Comparison of ENCODE assay signal across 15 cellular contexts in the genomic region with DNA sequence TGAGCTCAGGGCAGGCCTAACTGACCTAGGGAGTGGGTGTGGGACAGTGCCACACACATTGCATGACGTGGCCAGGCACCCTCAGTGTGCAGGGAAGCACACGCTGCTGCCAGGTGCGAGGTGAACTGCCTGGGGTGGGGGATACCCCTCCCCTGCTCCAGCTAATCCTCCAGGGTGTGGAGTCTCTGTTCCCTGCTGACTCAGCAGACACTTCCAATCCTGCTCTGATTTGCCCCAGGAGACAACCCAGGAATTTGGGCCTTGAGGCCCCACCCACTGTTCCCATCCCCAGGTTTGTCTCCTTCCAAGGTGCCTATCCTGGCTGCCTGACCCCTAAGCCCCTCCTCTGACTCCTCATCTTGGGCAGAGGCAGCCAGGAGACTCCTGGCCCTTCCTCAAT. TPM values are rescaled to one million over a fixed set of nuclear protein-coding genes. Genes with fewer than 3 reads are reported as not detected.
"Had no signal": no experiment of that assay in that cellular context is flagged by ENCODE, and none has a peak within 500 bp of the region (broad histone marks: within the 10 kb centered on the region; RNA-seq: fewer than 3 reads in every experiment).

No MANE protein-coding gene starts in this region.

- H3K36me3 Mint-ChIP-seq: activated CD8-positive, alpha-beta memory T cell treated with anti-CD3 and anti-CD28 coated beads, Interleukin-2, amount 10 ng/mL, durations not matched to agents 7 days and 5 days; activated naive CD8-positive, alpha-beta T cell treated with anti-CD3 and anti-CD28 coated beads, Interleukin-2, amount 10 ng/mL, durations not matched to agents 7 days and 5 days had no signal

- H3K27ac Mint-ChIP-seq: activated CD8-positive, alpha-beta memory T cell treated with anti-CD3 and anti-CD28 coated beads, Interleukin-2, amount 10 ng/mL, durations not matched to agents 7 days and 5 days; activated naive CD8-positive, alpha-beta T cell treated with anti-CD3 and anti-CD28 coated beads, Interleukin-2, amount 10 ng/mL, durations not matched to agents 7 days and 5 days; activated T-cell treated with anti-CD3 and anti-CD28 coated beads, Interleukin-2, amount 50 U/mL, for 24 hours had no signal

- H3K9ac ChIP-seq: parathyroid adenoma had no signal

- H3K4me1 ChIP-seq: parathyroid adenoma, uterus had no signal

- H3K9me3 ChIP-seq: heart right ventricle, uterus had no signal

- ATAC-seq: activated CD8-positive, alpha-beta memory T cell treated with anti-CD3 and anti-CD28 coated beads, Interleukin-2, amount 10 ng/mL, durations not matched to agents 7 days and 5 days; heart right ventricle had no signal

- H3K36me3 ChIP-seq: heart right ventricle, uterus had no signal

- H3K9me3 Mint-ChIP-seq: activated naive CD8-positive, alpha-beta T cell treated with anti-CD3 and anti-CD28 coated beads, Interleukin-2, amount 10 ng/mL, durations not matched to agents 7 days and 5 days; activated T-cell treated with anti-CD3 and anti-CD28 coated beads, Interleukin-2, amount 50 U/mL, for 24 hours; neural crest cell had no signal

- H3K79me2 ChIP-seq: parathyroid adenoma had no signal

- H3K4me1 Mint-ChIP-seq: activated CD8-positive, alpha-beta memory T cell treated with anti-CD3 and anti-CD28 coated beads, Interleukin-2, amount 10 ng/mL, durations not matched to agents 7 days and 5 days; activated naive CD8-positive, alpha-beta T cell treated with anti-CD3 and anti-CD28 coated beads, Interleukin-2, amount 10 ng/mL, durations not matched to agents 7 days and 5 days; neural crest cell had no signal

- DNase-seq: activated CD4-positive, alpha-beta T cell treated with anti-CD3 and anti-CD28 coated beads for 1 hour; activated CD4-positive, alpha-beta T cell treated with anti-CD3 and anti-CD28 coated beads, Interleukin-2, amount 50 U/mL, for 48 hours; activated CD8-positive, alpha-beta memory T cell treated with anti-CD3 and anti-CD28 coated beads, Interleukin-2, amount 10 ng/mL, durations not matched to agents 7 days and 5 days; activated effector memory CD4-positive, alpha-beta T cell treated with anti-CD3 and anti-CD28 coated beads, Interleukin-2, amount 50 U/mL, for 16 hours; activated naive CD8-positive, alpha-beta T cell treated with anti-CD3 and anti-CD28 coated beads, Interleukin-2, amount 10 ng/mL, durations not matched to agents 7 days and 5 days; activated T-cell treated with anti-CD3 and anti-CD28 coated beads, Interleukin-2, amount 50 U/mL, for 24 hours; heart right ventricle; stimulated activated CD4-positive, alpha-beta T cell treated with anti-CD3 and anti-CD28 coated beads, Interleukin-4, amount 100 ng/mL, for 1 hour; uterus had no signal

- H3K27ac ChIP-seq: heart right ventricle, parathyroid adenoma, uterus had no signal

- H3K4me3 Mint-ChIP-seq: activated CD8-positive, alpha-beta memory T cell treated with anti-CD3 and anti-CD28 coated beads, Interleukin-2, amount 10 ng/mL, durations not matched to agents 7 days and 5 days; activated naive CD8-positive, alpha-beta T cell treated with anti-CD3 and anti-CD28 coated beads, Interleukin-2, amount 10 ng/mL, durations not matched to agents 7 days and 5 days; activated T-cell treated with anti-CD3 and anti-CD28 coated beads, Interleukin-2, amount 50 U/mL, for 24 hours; neural crest cell had no signal

- H3K4me3 ChIP-seq: heart right ventricle, uterus had no signal

RNA-seq across cellular contexts. Expression of a gene that starts 10.7 kb away (rescaled TPM):
- total RNA-seq: activated CD8-positive, alpha-beta memory T cell treated with anti-CD3 and anti-CD28 coated beads, Interleukin-2, amount 10 ng/mL, durations not matched to agents 7 days and 5 days; activated naive CD8-positive, alpha-beta T cell treated with anti-CD3 and anti-CD28 coated beads, Interleukin-2, amount 10 ng/mL, durations not matched to agents 7 days and 5 days; bronchial epithelial cell; frontal cortex; renal cortical epithelial cell had no signal

RNA-seq across cellular contexts. Expression of a gene that starts 15.3 kb away (rescaled TPM):
- total RNA-seq: bronchial epithelial cell, frontal cortex, myocyte, uterus had no signal
